Comparison of ENCODE assay signal across 1 cellular context in the genomic region with DNA sequence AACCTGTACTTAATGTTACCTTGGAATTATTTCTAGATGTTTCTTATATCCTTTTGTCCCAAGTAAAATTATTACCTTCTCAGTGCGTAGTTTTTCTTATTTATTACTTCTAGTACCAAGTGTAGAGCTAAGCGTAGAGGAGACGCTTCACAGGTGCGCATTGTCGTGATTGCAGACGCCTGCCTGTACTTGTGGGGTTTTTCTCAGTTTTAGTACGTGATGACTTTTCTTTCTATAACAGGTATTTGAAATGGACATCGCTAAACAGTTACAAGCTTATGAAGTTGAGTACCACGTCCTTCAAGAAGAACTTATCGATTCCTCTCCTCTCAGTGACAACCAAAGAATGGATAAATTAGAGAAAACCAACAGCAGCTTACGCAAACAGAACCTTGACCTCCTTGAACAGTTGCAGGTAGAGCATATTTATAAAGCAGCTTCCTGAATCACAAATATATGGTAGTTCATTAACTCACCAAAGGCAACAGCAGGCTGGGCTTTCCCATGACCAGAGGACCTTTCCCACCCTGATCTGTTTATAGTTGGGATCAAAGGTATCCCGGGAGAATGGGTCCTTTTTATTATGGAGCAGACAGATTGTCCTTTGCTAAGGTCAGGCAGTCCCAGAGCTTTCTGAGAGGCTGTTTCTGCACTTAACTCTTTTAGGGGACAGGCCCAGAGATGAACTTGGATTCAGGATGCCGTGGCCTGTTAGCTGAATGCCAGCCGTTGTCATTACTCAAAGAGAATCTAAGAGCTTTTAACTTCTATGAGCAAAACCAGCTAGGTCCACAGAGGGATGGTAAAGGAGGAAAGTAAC.
TF ChIP-seq lines count a peak whose summit lies in the region.

No MANE protein-coding gene starts in this region.

TF ChIP-seq in HepG2, 621 proteins besides CTCF, POLR2A, EP300 and RAD21 (continued from another document and continues in another):
- TF ChIP-seq PREB (CRISPR knock-in tag; IDR thresholded peaks at IDR 0.05) (no peak), ZMAT3 (CRISPR knock-in tag; conservative IDR thresholded peaks at IDR 0.05) (0 out of 2 replicates have a peak, but pooled peaks have one; percentile 63), ZNF784 (CRISPR knock-in tag; IDR thresholded peaks at IDR 0.05; ENCODE audit: borderline replicate concordance) (no peak), SRSF4 (IDR thresholded peaks at IDR 0.05; ENCODE audit: low read depth, low read length, poor library complexity, severe bottlenecking) (no peak), ZNF264 (CRISPR knock-in tag; IDR thresholded peaks at IDR 0.05) (peak; percentile 77; the same call in 1 of the 2 replicates), E2F5 (CRISPR knock-in tag; conservative IDR thresholded peaks at IDR 0.05) (no peak), EZH2 (conservative IDR thresholded peaks at IDR 0.05; ENCODE audit: low read depth, low read length) (no peak), PTBP1 (IDR thresholded peaks at IDR 0.05; ENCODE audit: low read depth, low read length, poor library complexity, severe bottlenecking) (no peak), ZNF318 (CRISPR knock-in tag; IDR thresholded peaks at IDR 0.05) (no peak), SYNCRIP (IDR thresholded peaks at IDR 0.05; ENCODE audit: insufficient read depth, low read depth, low read length) (no peak), MZF1 (CRISPR knock-in tag; IDR thresholded peaks at IDR 0.05; ENCODE audit: borderline replicate concordance) (no peak), ELF1 (CRISPR knock-in tag; IDR thresholded peaks at IDR 0.05) (peak; percentile 71), PHF20 (CRISPR knock-in tag; IDR thresholded peaks at IDR 0.05) (no peak), EHMT2 (IDR thresholded peaks at IDR 0.05; ENCODE audit: borderline replicate concordance, low read depth, low read length) (no peak; the same call in 1 of the 2 replicates), ZNF510 (CRISPR knock-in tag; IDR thresholded peaks at IDR 0.05; ENCODE audit: low read depth) (no peak), ZNF207 (IDR thresholded peaks at IDR 0.05; ENCODE audit: borderline replicate concordance) (no peak), IRX3 (CRISPR knock-in tag; IDR thresholded peaks at IDR 0.05; ENCODE audit: borderline replicate concordance, low read depth) (no peak), ISL2 (CRISPR knock-in tag; IDR thresholded peaks at IDR 0.05) (peak; percentile 100), ZNF512B (CRISPR knock-in tag; IDR thresholded peaks at IDR 0.05; ENCODE audit: borderline replicate concordance) (no peak), FIP1L1 (IDR thresholded peaks at IDR 0.05; ENCODE audit: borderline replicate concordance, insufficient read depth, low read depth, low read length) (no peak), ZBTB37 (CRISPR knock-in tag; IDR thresholded peaks at IDR 0.05) (peak; percentile 51; the same call in 1 of the 2 replicates), MTF2 (CRISPR knock-in tag; IDR thresholded peaks at IDR 0.05; ENCODE audit: borderline replicate concordance) (no peak), ZNF224 (CRISPR knock-in tag; IDR thresholded peaks at IDR 0.05) (no peak; the same call in 1 of the 2 replicates), ZNF766 (CRISPR knock-in tag; IDR thresholded peaks at IDR 0.05; ENCODE audit: borderline replicate concordance) (no peak), KAT8 (CRISPR knock-in tag; IDR thresholded peaks at IDR 0.05) (peak; percentile 88)
- TF ChIP-seq, protein P1, sequence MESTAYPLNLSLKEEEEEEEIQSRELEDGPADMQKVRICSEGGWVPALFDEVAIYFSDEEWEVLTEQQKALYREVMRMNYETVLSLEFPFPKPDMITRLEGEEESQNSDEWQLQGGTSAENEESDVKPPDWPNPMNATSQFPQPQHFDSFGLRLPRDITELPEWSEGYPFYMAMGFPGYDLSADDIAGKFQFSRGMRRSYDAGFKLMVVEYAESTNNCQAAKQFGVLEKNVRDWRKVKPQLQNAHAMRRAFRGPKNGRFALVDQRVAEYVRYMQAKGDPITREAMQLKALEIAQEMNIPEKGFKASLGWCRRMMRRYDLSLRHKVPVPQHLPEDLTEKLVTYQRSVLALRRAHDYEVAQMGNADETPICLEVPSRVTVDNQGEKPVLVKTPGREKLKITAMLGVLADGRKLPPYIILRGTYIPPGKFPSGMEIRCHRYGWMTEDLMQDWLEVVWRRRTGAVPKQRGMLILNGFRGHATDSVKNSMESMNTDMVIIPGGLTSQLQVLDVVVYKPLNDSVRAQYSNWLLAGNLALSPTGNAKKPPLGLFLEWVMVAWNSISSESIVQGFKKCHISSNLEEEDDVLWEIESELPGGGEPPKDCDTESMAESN (CRISPR knock-in tag; conservative IDR thresholded peaks at IDR 0.05): peak; percentile 76
- TF ChIP-seq, protein P2, sequence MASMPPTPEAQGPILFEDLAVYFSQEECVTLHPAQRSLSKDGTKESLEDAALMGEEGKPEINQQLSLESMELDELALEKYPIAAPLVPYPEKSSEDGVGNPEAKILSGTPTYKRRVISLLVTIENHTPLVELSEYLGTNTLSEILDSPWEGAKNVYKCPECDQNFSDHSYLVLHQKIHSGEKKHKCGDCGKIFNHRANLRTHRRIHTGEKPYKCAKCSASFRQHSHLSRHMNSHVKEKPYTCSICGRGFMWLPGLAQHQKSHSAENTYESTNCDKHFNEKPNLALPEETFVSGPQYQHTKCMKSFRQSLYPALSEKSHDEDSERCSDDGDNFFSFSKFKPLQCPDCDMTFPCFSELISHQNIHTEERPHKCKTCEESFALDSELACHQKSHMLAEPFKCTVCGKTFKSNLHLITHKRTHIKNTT (CRISPR knock-in tag; IDR thresholded peaks at IDR 0.05): no peak
- TF ChIP-seq, protein P3, sequence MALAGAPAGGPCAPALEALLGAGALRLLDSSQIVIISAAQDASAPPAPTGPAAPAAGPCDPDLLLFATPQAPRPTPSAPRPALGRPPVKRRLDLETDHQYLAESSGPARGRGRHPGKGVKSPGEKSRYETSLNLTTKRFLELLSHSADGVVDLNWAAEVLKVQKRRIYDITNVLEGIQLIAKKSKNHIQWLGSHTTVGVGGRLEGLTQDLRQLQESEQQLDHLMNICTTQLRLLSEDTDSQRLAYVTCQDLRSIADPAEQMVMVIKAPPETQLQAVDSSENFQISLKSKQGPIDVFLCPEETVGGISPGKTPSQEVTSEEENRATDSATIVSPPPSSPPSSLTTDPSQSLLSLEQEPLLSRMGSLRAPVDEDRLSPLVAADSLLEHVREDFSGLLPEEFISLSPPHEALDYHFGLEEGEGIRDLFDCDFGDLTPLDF (CRISPR knock-in tag; IDR thresholded peaks at IDR 0.05): peak; percentile 17; the same call in 1 of the 2 replicates
- TF ChIP-seq, protein P4, sequence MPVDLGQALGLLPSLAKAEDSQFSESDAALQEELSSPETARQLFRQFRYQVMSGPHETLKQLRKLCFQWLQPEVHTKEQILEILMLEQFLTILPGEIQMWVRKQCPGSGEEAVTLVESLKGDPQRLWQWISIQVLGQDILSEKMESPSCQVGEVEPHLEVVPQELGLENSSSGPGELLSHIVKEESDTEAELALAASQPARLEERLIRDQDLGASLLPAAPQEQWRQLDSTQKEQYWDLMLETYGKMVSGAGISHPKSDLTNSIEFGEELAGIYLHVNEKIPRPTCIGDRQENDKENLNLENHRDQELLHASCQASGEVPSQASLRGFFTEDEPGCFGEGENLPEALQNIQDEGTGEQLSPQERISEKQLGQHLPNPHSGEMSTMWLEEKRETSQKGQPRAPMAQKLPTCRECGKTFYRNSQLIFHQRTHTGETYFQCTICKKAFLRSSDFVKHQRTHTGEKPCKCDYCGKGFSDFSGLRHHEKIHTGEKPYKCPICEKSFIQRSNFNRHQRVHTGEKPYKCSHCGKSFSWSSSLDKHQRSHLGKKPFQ (CRISPR knock-in tag; IDR thresholded peaks at IDR 0.05; ENCODE audit: insufficient replicate concordance): no peak
